26 cellular contexts compared by ENCODE assay signal in the genomic region with DNA sequence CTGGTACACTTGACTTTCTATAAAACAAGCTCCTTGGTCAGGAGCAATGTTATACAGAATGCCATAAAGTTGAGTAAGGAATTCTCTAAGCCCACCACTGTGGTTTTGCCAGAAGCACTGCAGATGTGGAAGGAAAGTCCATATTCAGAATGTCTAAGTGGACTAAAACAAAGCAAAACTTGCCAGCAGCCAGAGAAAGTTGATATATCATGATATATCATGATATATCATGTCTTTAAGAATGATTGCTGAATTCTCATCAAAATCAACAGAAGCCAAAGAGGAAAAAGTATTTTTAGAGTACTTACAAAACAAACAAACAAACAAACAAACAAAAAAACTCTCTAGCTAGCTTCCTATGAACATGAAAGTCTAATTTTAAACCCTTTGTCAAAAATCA.
DNase-seq lines count a peak whose midpoint lies in the region; ATAC-seq and TF ChIP-seq lines count a peak whose summit lies in the region.
"Had no signal": no experiment of that assay in that cellular context is flagged by ENCODE, and none has a peak within 500 bp of the region (broad histone marks: within the 10 kb centered on the region; RNA-seq: fewer than 3 reads in every experiment).

No MANE protein-coding gene starts in this region.

- ATAC-seq in activated T-cell treated with anti-CD3 and anti-CD28 coated beads, Interleukin-2, amount 50 U/mL, for 72 hours (replicated peaks in 1 of 2) = no peak
- ATAC-seq: K562, left lobe of liver had no signal

- TF ChIP-seq CTCF in Peyer's patch (IDR thresholded peaks at IDR 0.05) (no peak), uterus (IDR thresholded peaks at IDR 0.05) (no peak)

- peak overlapping the region in 1 of 2 donors; percentile 36 for H3K4me3 Mint-ChIP-seq in activated T-cell treated with anti-CD3 and anti-CD28 coated beads, Interleukin-2, amount 50 U/mL, for 72 hours
- H3K4me3 Mint-ChIP-seq: immature natural killer cell, naive B cell had no signal

- H3K27ac Mint-ChIP-seq in activated T-cell treated with anti-CD3 and anti-CD28 coated beads, Interleukin-2, amount 50 U/mL, for 72 hours = peak overlapping the region; percentile 24
- H3K27ac Mint-ChIP-seq: immature natural killer cell, naive B cell had no signal

- no peaks in the 10 kb centered on the region for H3K9me3 Mint-ChIP-seq in activated T-cell treated with anti-CD3 and anti-CD28 coated beads, Interleukin-2, amount 50 U/mL, for 72 hours
- H3K9me3 Mint-ChIP-seq: immature natural killer cell, naive B cell had no signal

- H3K27me3 ChIP-seq in Peyer's patch = no peaks in the 10 kb centered on the region
- no peaks in the 10 kb centered on the region for H3K27me3 ChIP-seq in uterus
- H3K27me3 ChIP-seq: spleen had no signal

- H3K27me3 Mint-ChIP-seq in activated T-cell treated with anti-CD3 and anti-CD28 coated beads, Interleukin-2, amount 50 U/mL, for 72 hours (ENCODE audit: low read depth) = no peaks in the 10 kb centered on the region

- H3K4me3 ChIP-seq in Peyer's patch (no peak overlapping the region), uterus (no peak overlapping the region)
- H3K4me3 ChIP-seq: K562, spleen had no signal

- no peaks in the 10 kb centered on the region for H3K36me3 Mint-ChIP-seq in activated T-cell treated with anti-CD3 and anti-CD28 coated beads, Interleukin-2, amount 50 U/mL, for 72 hours (ENCODE audit: insufficient read depth in 2 of 2)
- H3K36me3 Mint-ChIP-seq: immature natural killer cell, naive B cell had no signal

- no peak for DNase-seq in activated T-cell treated with anti-CD3 and anti-CD28 coated beads, Interleukin-2, amount 50 U/mL, for 72 hours
- DNase-seq in activated T-cell treated with anti-CD3 and anti-CD28 coated beads, Interleukin-2, amount 50 U/mL, for 48 hours = no peak
- DNase-seq in Peyer's patch = no peak
- peak; percentile 7 for DNase-seq in amniotic epithelial cell (ENCODE audit: low read depth)
- no peak for DNase-seq in uterus
- no peak for DNase-seq in CD1c-positive myeloid dendritic cell (ENCODE audit: extremely low spot score)
- no peak for DNase-seq in H4 (ENCODE audit: low spot score)
- DNase-seq in head of caudate nucleus = no peak
- DNase-seq: activated CD8-positive, alpha-beta memory T cell treated with anti-CD3 and anti-CD28 coated beads, Interleukin-2, amount 50 U/mL, for 4 hours; activated naive CD4-positive, alpha-beta T cell treated with Interleukin-2 at 50 U/mL for 16 hours; cerebellar nuclear complex; HCEC 1CT; immature natural killer cell; mesendoderm; naive B cell; NCI-H1694; NCI-H2171 treated with DMSO at 0.1 percent for 48 hours; NCI-H526; retina; spleen; stimulated activated CD4-positive, alpha-beta T cell treated with anti-CD3 and anti-CD28 coated beads, Interleukin-4, amount 100 ng/mL, for 1 hour; stimulated activated naive CD4-positive, alpha-beta T cell treated with Interleukin-2 at 50 U/mL for 16 hours; trophoblast cell had no signal

- intact Hi-C loops in uterus (cut with DNase I; ENCODE audit: low total_unique reads) = no loop called here
- intact Hi-C loops in head of caudate nucleus (cut with DNase I) = no loop called here

- no peaks in the 10 kb centered on the region for H3K9me3 ChIP-seq in Peyer's patch
- H3K9me3 ChIP-seq in uterus = no peaks in the 10 kb centered on the region
- H3K9me3 ChIP-seq: spleen had no signal

- H3K4me1 ChIP-seq in Peyer's patch (no peaks in the 10 kb centered on the region), uterus (no peaks in the 10 kb centered on the region)

- H3K36me3 ChIP-seq in Peyer's patch (no peaks in the 10 kb centered on the region), uterus (no peaks in the 10 kb centered on the region)
- H3K36me3 ChIP-seq: spleen had no signal

- H3K27ac ChIP-seq in Peyer's patch (peak overlapping the region in 3 of 4 donors; percentile 2 to 65 (median 62)), uterus (peak overlapping the region; percentile 74 to 86)
- H3K27ac ChIP-seq: C4-2B had no signal

- TF ChIP-seq POLR2A in Peyer's patch (IDR thresholded peaks at IDR 0.05) (no peak), uterus (IDR thresholded peaks at IDR 0.05) (no peak)

- peaks cover 38% of the 10 kb centered on the region for H3K4me1 Mint-ChIP-seq in activated T-cell treated with anti-CD3 and anti-CD28 coated beads, Interleukin-2, amount 50 U/mL, for 72 hours (ENCODE audit: low read depth)
